ENCODE assay signal across 15 cellular contexts in the genomic region with DNA sequence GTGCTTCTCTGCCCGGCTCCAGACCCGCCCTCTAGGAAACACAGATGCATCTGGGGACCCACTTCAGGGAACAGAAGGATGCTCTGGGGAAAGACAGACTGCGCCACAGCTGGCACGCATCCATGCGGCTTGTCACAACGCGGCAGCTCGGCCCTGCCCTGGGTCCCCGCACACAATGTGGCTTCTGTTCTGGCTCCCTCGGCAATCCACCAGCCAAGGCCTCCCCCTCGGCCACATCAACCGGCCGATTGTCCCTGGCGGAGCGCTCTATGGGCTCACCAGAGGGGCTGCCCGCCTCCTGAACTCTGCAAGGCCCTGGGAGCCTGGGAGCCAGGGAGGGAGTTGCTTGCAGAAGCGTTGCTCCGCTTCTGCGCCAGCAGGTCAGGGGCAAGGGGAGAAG. TPM values are rescaled to one million over a fixed set of nuclear protein-coding genes. Genes with fewer than 3 reads are reported as not detected.
DNase-seq lines count a peak whose midpoint lies in the region; ATAC-seq and FAIRE-seq lines count a peak whose summit lies in the region.
"Had no signal": no experiment of that assay in that cellular context is flagged by ENCODE, and none has a peak within 500 bp of the region (broad histone marks: within the 10 kb centered on the region; RNA-seq: fewer than 3 reads in every experiment).

No MANE protein-coding gene starts in this region.

- no peak overlapping the region for H3K4me3 ChIP-seq in trophoblast cell (ENCODE audit: low read depth, low read length)
- H3K4me3 ChIP-seq: GM23248, uterus had no signal

- H3K9ac ChIP-seq in trophoblast cell (ENCODE audit: low read length) = no peak overlapping the region
- H3K9ac ChIP-seq: GM23248, KMS-11 had no signal

- no peak overlapping the region for H2BK12ac ChIP-seq in trophoblast cell (ENCODE audit: low read length)

- ATAC-seq in HG02840 (IDR thresholded peaks at IDR 0.05; ENCODE audit: low FRiP score, unreplicated experiment) (no peak), GM19023 (IDR thresholded peaks at IDR 0.05; ENCODE audit: unreplicated experiment) (no peak), HG02763 (IDR thresholded peaks at IDR 0.05; ENCODE audit: unreplicated experiment) (no peak)
- ATAC-seq: activated CD8-positive, alpha-beta memory T cell treated with anti-CD3 and anti-CD28 coated beads, Interleukin-2, amount 10 ng/mL, durations not matched to agents 7 days and 5 days had no signal

- no peak overlapping the region for H4K8ac ChIP-seq in trophoblast cell (ENCODE audit: low read depth, low read length)

- H3K27ac ChIP-seq in trophoblast cell (ENCODE audit: low read depth, low read length) = no peak overlapping the region
- H3K27ac ChIP-seq: GM23248, KMS-11 had no signal

- H3K4me1 ChIP-seq in trophoblast cell (ENCODE audit: control insufficient read depth in 1 of 2, insufficient read depth in 2 of 2, low read length in 2 of 2) = peaks cover 17% of the 10 kb centered on the region in 2 experiments

- peaks cover 3% of the 10 kb centered on the region for H3K9me3 ChIP-seq in trophoblast cell (ENCODE audit: insufficient read depth, low read depth, low read length)
- H3K9me3 ChIP-seq: uterus had no signal

- no peak overlapping the region for H2BK5ac ChIP-seq in trophoblast cell (ENCODE audit: low read depth, low read length, poor library complexity)

- peaks cover 6% of the 10 kb centered on the region for H3K79me1 ChIP-seq in trophoblast cell (ENCODE audit: low read length)

- DNase-seq in C1 segment of cervical spinal cord (lab: John Stamatoyannopoulos, UW) (peak in 13 of 14 donors; percentile 42 to 92 (median 88)), RPMI7951 (ENCODE audit: low read depth) (peak; percentile 51), frontal cortex (ENCODE audit: low spot score in 2 of 2) (peak; percentile 74 to 84), trophoblast cell (no peak)
- no peak for DNase-seq in activated CD4-positive, alpha-beta T cell treated with anti-CD3 and anti-CD28 coated beads for 4 hours
- DNase-seq: activated CD8-positive, alpha-beta memory T cell treated with anti-CD3 and anti-CD28 coated beads, Interleukin-2, amount 10 ng/mL, durations not matched to agents 7 days and 5 days; activated naive CD4-positive, alpha-beta T cell treated with anti-CD3 and anti-CD28 coated beads for 36 hours; GM23248; NCI-H187 treated with DMSO at 0.1 percent for 48 hours; uterus had no signal

- no peak overlapping the region for H2AFZ ChIP-seq in trophoblast cell (ENCODE audit: insufficient read depth, low read length, poor library complexity)
- H2AFZ ChIP-seq: GM23248 had no signal

- H4K12ac ChIP-seq in trophoblast cell (ENCODE audit: low read depth, low read length) = peak overlapping the region; percentile 22

- H2AK5ac ChIP-seq in trophoblast cell (ENCODE audit: low read length) = no peak overlapping the region

- no peak overlapping the region for H3K23ac ChIP-seq in trophoblast cell (ENCODE audit: low read length)

- peaks cover 16% of the 10 kb centered on the region for H3K79me2 ChIP-seq in trophoblast cell (ENCODE audit: control insufficient read depth, insufficient read depth, low read length, poor library complexity)

- peak overlapping the region; percentile 15 for H3K4ac ChIP-seq in trophoblast cell (ENCODE audit: low read depth, low read length)

- no peak for FAIRE-seq in frontal cortex (lab: Jason Lieb, UNC)
- FAIRE-seq: GM19239 had no signal

- peaks cover 20 to 25% of the 10 kb centered on the region in 2 experiments for H3K36me3 ChIP-seq in trophoblast cell (ENCODE audit: control insufficient read depth in 1 of 2, insufficient read depth in 2 of 2, low read length in 2 of 2)
- H3K36me3 ChIP-seq: uterus had no signal

- H3K14ac ChIP-seq in trophoblast cell (ENCODE audit: low read length) = no peak overlapping the region

- no peak overlapping the region for H2BK120ac ChIP-seq in trophoblast cell (ENCODE audit: insufficient read depth, low read length, poor library complexity)

- H4K91ac ChIP-seq in trophoblast cell (ENCODE audit: low read depth, low read length) = no peak overlapping the region

- WGBS in trophoblast cell (ENCODE audit: extremely low coverage, insufficient coverage, insufficient read length) = no CpG with 5 or more reads among the region's 19 CpGs

- H3K4me2 ChIP-seq in trophoblast cell (ENCODE audit: low read length) = no peak overlapping the region
- H3K4me2 ChIP-seq: KMS-11 had no signal

- H3K18ac ChIP-seq in trophoblast cell (ENCODE audit: low read length) = peak overlapping the region; percentile 11

- H3K27me3 ChIP-seq in trophoblast cell (ENCODE audit: insufficient read depth, low read length) = no peaks in the 10 kb centered on the region
- H3K27me3 ChIP-seq: uterus had no signal

RNA-seq across cellular contexts. Expression of a gene that starts 38.1 kb away (rescaled TPM):
- total RNA-seq in RPMI7951 (2014; rRNA removed; shearing (Covaris generic)) = 7.8 and 8.8 TPM in 2 replicates
- 8.6 TPM for total RNA-seq in frontal cortex
- 225 and 236 TPM in 2 replicates for polyA plus RNA-seq in trophoblast cell (2013)

Comparison
In these comparisons a context has a peak if more than half of its experiments do, and no peak if none do; other contexts are left out.
1. DNase-seq: peak in C1 segment of cervical spinal cord (13 of 14), RPMI7951 (single experiment) and frontal cortex (2 of 2); none in trophoblast cell (0 of 2) and activated CD4-positive, alpha-beta T cell treated with anti-CD3 and anti-CD28 coated beads for 4 hours (0 of 2).